Comparison of ENCODE assay signal across 9 cellular contexts in the genomic region with DNA sequence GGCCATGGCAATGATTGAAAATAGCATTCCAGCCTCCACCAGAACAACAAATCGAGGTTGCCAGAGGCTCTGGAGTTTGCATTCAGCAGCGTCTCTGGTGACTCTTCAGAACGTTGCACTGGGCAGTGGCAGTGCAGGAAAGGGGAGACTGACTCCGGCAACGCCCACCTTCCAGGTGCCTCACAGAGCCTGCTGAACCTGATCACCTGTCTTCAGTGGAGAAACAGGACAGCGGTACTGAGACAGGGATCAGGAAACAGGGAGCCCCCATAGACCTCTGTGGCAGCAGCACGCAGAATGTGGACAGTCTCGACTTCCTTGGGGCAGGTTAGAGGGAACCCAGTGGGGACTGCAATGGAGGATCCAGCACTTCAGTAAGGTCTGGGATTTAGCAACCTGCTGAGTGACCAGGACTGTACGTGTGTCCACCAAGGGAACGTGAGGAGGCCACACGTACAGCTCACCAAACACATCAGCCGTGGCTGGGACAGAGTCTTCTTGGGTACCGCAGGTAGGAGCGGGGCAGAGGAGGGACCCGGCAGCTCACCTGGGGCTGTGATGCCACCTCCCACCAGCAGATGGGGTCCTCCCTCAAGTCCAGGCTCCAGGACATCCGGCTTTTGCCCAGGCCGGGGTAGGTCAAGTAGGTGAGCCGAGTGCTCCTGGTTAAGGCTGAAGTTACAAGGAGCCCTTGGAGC.
DNase-seq lines count a peak whose midpoint lies in the region; ATAC-seq, FAIRE-seq and TF ChIP-seq lines count a peak whose summit lies in the region.
"Had no signal": no experiment of that assay in that cellular context is flagged by ENCODE, and none has a peak within 500 bp of the region (broad histone marks: within the 10 kb centered on the region; RNA-seq: fewer than 3 reads in every experiment).

No MANE protein-coding gene starts in this region.

- H3K27ac ChIP-seq in C4-2B = peak overlapping the region; percentile 64
- H3K27ac ChIP-seq in RWPE2 (ENCODE audit: poor library complexity, severe bottlenecking) = no peak overlapping the region
- H3K27ac ChIP-seq in psoas muscle = no peak overlapping the region

- FAIRE-seq in frontal cortex (lab: Jason Lieb, UNC) = no peak
- FAIRE-seq: endometrium had no signal

- peak; percentile 88 for TF ChIP-seq CTCF in C4-2B (conservative IDR thresholded peaks at IDR 0.05)
- TF ChIP-seq CTCF in RWPE2 (IDR thresholded peaks at IDR 0.05; ENCODE audit: poor library complexity, severe bottlenecking) = peak; percentile 52
- TF ChIP-seq CTCF in fibroblast of the aortic adventitia (IDR thresholded peaks at IDR 0.05; ENCODE audit: insufficient read depth, low read length) = peak; percentile 35
- peak; percentile 43 for TF ChIP-seq CTCF in psoas muscle (IDR thresholded peaks at IDR 0.05)

- ATAC-seq in GM21390 (IDR thresholded peaks at IDR 0.05; ENCODE audit: unreplicated experiment) (peak; percentile 58), RWPE2 (ENCODE audit: low read depth) (peak; percentile 47; the same call in 2 of the 3 replicates), psoas muscle (peak; percentile 40 to 67 (median 59)), HG02970 (IDR thresholded peaks at IDR 0.05; ENCODE audit: low FRiP score, unreplicated experiment) (no peak)

- H3K9me3 ChIP-seq in RWPE2 (ENCODE audit: severe bottlenecking) = no peaks in the 10 kb centered on the region
- H3K9me3 ChIP-seq in psoas muscle = no peaks in the 10 kb centered on the region

- no peaks in the 10 kb centered on the region for H3K36me3 ChIP-seq in RWPE2 (ENCODE audit: low read depth)
- H3K36me3 ChIP-seq in psoas muscle (ENCODE audit: insufficient read depth in 1 of 2, low read depth in 1 of 2) = peaks cover 0 to 10% of the 10 kb centered on the region in 2 donors

- H3K27me3 ChIP-seq in RWPE2 (ENCODE audit: insufficient read depth, poor library complexity, severe bottlenecking) = no peaks in the 10 kb centered on the region
- no peaks in the 10 kb centered on the region for H3K27me3 ChIP-seq in psoas muscle (ENCODE audit: insufficient read depth in 3 of 3, low read length in 2 of 3)

- DNase-seq in RWPE2 (ENCODE audit: low spot score) (no peak), fibroblast of the aortic adventitia (ENCODE audit: low read depth) (no peak), psoas muscle (peak in 1 of 2 donors; percentile 67), frontal cortex (ENCODE audit: low spot score in 2 of 2) (no peak), cerebellum (ENCODE audit: low spot score) (no peak)

- H3K4me1 ChIP-seq in RWPE2 (ENCODE audit: insufficient read depth, poor library complexity, severe bottlenecking) (no peaks in the 10 kb centered on the region), psoas muscle (no peaks in the 10 kb centered on the region)

- H3K4me3 ChIP-seq in RWPE2 (ENCODE audit: severe bottlenecking) (no peak overlapping the region), fibroblast of the aortic adventitia (ENCODE audit: low read depth, low read length) (no peak overlapping the region), psoas muscle (no peak overlapping the region)

- intact Hi-C loops in psoas muscle (cut with DNase I) = loop anchor here in 1 of 2 donors (5.0 to 10.0 kb wide), 2 partner anchors 126 to 161 kb away; no protein-coding TSS in a partner anchor

- 41 to 46% (median 45%) methylated on average over 18 of the region's 18 CpGs for WGBS in psoas muscle, 3 donors

Comparison
In these comparisons a context has a peak if more than half of its experiments do, and no peak if none do; other contexts are left out.
1. CTCF ChIP-seq: peak in every context shown above with its lines; median percentile 88 in C4-2B; 52 in RWPE2; 43 in psoas muscle; 35 in fibroblast of the aortic adventitia.